21 cellular contexts compared by ENCODE assay signal in genomic region chr1:84415386-84415785, GRCh38. TPM values are rescaled to one million over a fixed set of nuclear protein-coding genes. Genes with fewer than 3 reads are reported as not detected.
DNase-seq lines count a peak whose midpoint lies in the region; ATAC-seq and TF ChIP-seq lines count a peak whose summit lies in the region.
"Had no signal": no experiment of that assay in that cellular context is flagged by ENCODE, and none has a peak within 500 bp of the region (broad histone marks: within the 10 kb centered on the region; RNA-seq: fewer than 3 reads in every experiment).

No MANE protein-coding gene starts in this region.

- H3K4me3 ChIP-seq in AG10803 (ENCODE audit: low read length) (no peak overlapping the region), choroid plexus epithelial cell (ENCODE audit: low read depth, low read length) (no peak overlapping the region), fibroblast of pulmonary artery (replicated peaks; ENCODE audit: low read depth, low read length) (no peak overlapping the region)
- H3K4me3 ChIP-seq: Peyer's patch had no signal

- DNase-seq in AG10803 (ENCODE audit: low read depth): peak; percentile 15
- DNase-seq in M059J (ENCODE audit: low read depth): peak; percentile 36
- DNase-seq in choroid plexus epithelial cell (ENCODE audit: low read depth): peak; percentile 24
- DNase-seq in fibroblast of pulmonary artery (ENCODE audit: low read depth): peak; percentile 33
- DNase-seq in GM19240 (ENCODE audit: insufficient read length, low spot score): no peak
- DNase-seq in NOMO-1 treated with dmso at 0.1 percent for 144 hours (lab: John Stamatoyannopoulos, UW; ENCODE audit: unreplicated experiment): no peak
- DNase-seq: Caco-2; CD4-positive, CD25-positive, alpha-beta regulatory T cell; DMS153; HCEC 1CT; KBM-7; NCI-H1048; NCI-H1436 treated with DMSO at 0.1 percent for 48 hours; NCI-H2081 treated with DMSO at 0.1 percent for 48 hours; NCI-H510A treated with DMSO at 0.1 percent for 48 hours; Peyer's patch had no signal

- TF ChIP-seq CTCF in AG10803 (conservative IDR thresholded peaks at IDR 0.05; ENCODE audit: low read length) (no peak), choroid plexus epithelial cell (conservative IDR thresholded peaks at IDR 0.05; ENCODE audit: low read depth, low read length) (no peak), fibroblast of pulmonary artery (IDR thresholded peaks at IDR 0.05; ENCODE audit: low read length, missing control alignments) (no peak)

- ATAC-seq in HG02678 (IDR thresholded peaks at IDR 0.05; ENCODE audit: unreplicated experiment) (no peak), HG02885 (IDR thresholded peaks at IDR 0.05; ENCODE audit: poor library complexity, unreplicated experiment) (no peak)
- ATAC-seq: Right ventricle myocardium inferior had no signal

RNA-seq across cellular contexts. Expression of gene DNASE2B, which starts 17.1 kb away (rescaled TPM):
- total RNA-seq in M059J (2014; rRNA removed; shearing (Covaris generic)): not detected in 2 replicates
- total RNA-seq: A673; Caco-2; CD4-positive, CD25-positive, alpha-beta regulatory T cell; G401; Peyer's patch; Right ventricle myocardium inferior had no signal

Comparison
In these comparisons a context has a peak if more than half of its experiments do, and no peak if none do; other contexts are left out.
1. DNase-seq: peak in AG10803 (single experiment), M059J (single experiment), choroid plexus epithelial cell (single experiment) and fibroblast of pulmonary artery (single experiment); none in GM19240 (single experiment) and NOMO-1 treated with dmso at 0.1 percent for 144 hours (single experiment).